ENCODE assay signal across 9 cellular contexts in genomic region chr1:27522148-27522859, GRCh38. TPM values are rescaled to one million over a fixed set of nuclear protein-coding genes. Genes with fewer than 3 reads are reported as not detected.
DNase-seq lines count a peak whose midpoint lies in the region; ATAC-seq and TF ChIP-seq lines count a peak whose summit lies in the region.
"Had no signal": no experiment of that assay in that cellular context is flagged by ENCODE, and none has a peak within 500 bp of the region (broad histone marks: within the 10 kb centered on the region; RNA-seq: fewer than 3 reads in every experiment).

No MANE protein-coding gene starts in this region.

- ATAC-seq in sciatic nerve, result no peak

- CTCF ChIA-PET in GM10248 (lab: Yijun Ruan, JAX), result interaction anchor here (1.3 to 5.8 kb wide), 3 partner anchors 16 to 46 kb away, joined by 3 to 39 read pairs (median 9); no protein-coding TSS in a partner anchor

- in situ Hi-C loops in KBM-7 (cut with MboI; ENCODE audit: low pct_unique_long_range_greater_than_20kb, low sequenced_read_pairs), result no loop called here

- TF ChIP-seq CTCF in fibroblast of mammary gland (conservative IDR thresholded peaks at IDR 0.05; ENCODE audit: control insufficient read depth, insufficient read depth, low read depth, low read length) (no peak), GM10248 (IDR thresholded peaks at IDR 0.05; ENCODE audit: control extremely low read depth, extremely low read depth, low read depth, missing control alignments) (no peak)

- peak; percentile 70 to 86 for DNase-seq in NCI-H2081 (lab: John Stamatoyannopoulos, UW)
- no peak for DNase-seq in NCI-H2081 treated with DMSO at 0.1 percent for 48 hours (lab: John Stamatoyannopoulos, UW)
- peak; percentile 75 for DNase-seq in activated T-cell treated with anti-CD3 and anti-CD28 coated beads, Interleukin-2, amount 50 U/mL, for 1 hour
- DNase-seq in fibroblast of mammary gland (ENCODE audit: low read depth), result peak; percentile 57
- peak; percentile 75 to 76 for DNase-seq in stimulated activated CD4-positive, alpha-beta T cell treated with anti-CD3 and anti-CD28 coated beads, Interleukin-2, amount 100 ng/mL, for 24 hours
- DNase-seq in GM10248 (ENCODE audit: extremely low spot score), result no peak
- no peak for DNase-seq in sciatic nerve (ENCODE audit: low spot score)
- no peak for DNase-seq in KBM-7

- POLR2A ChIA-PET in GM10248 (lab: Yijun Ruan, JAX), result no interaction called here

- intact Hi-C loops in sciatic nerve (cut with DNase I), result no loop called here

- H3K4me3 ChIP-seq in fibroblast of mammary gland (ENCODE audit: control insufficient read depth, low read depth, low read length), result no peak overlapping the region
- H3K4me3 ChIP-seq: A549 had no signal

RNA-seq across cellular contexts. Expression of gene WASF2, which starts 32.3 kb away (rescaled TPM):
- total RNA-seq in sciatic nerve, result 183 TPM

Comparison
In these comparisons a context has a peak if more than half of its experiments do, and no peak if none do; other contexts are left out.
1. DNase-seq: peak in NCI-H2081 (2 of 2), activated T-cell treated with anti-CD3 and anti-CD28 coated beads, Interleukin-2, amount 50 U/mL, for 1 hour (single experiment), fibroblast of mammary gland (single experiment) and stimulated activated CD4-positive, alpha-beta T cell treated with anti-CD3 and anti-CD28 coated beads, Interleukin-2, amount 100 ng/mL, for 24 hours (2 of 2); none in NCI-H2081 treated with DMSO at 0.1 percent for 48 hours (single experiment), GM10248 (single experiment), sciatic nerve (single experiment) and KBM-7 (single experiment).